17 cellular contexts compared by ENCODE assay signal in genomic region chr1:26703466-26703865, GRCh38. TPM values are rescaled to one million over a fixed set of nuclear protein-coding genes. Genes with fewer than 3 reads are reported as not detected.
A peak's percentile ranks its signal among the peaks of the same experiment; 100 is the strongest.
DNase-seq lines count a peak whose midpoint lies in the region; ATAC-seq, FAIRE-seq and TF ChIP-seq lines count a peak whose summit lies in the region.
"Had no signal": no experiment of that assay in that cellular context is flagged by ENCODE, and none has a peak within 500 bp of the region (broad histone marks: within the 10 kb centered on the region; RNA-seq: fewer than 3 reads in every experiment).

No MANE protein-coding gene starts in this region.

- H3F3A ChIP-seq in SK-N-SH (replicated peaks; ENCODE audit: insufficient read depth), result peaks cover 40% of the 10 kb centered on the region
- peaks cover 28% of the 10 kb centered on the region for H3F3A ChIP-seq in smooth muscle cell (ENCODE audit: low read depth)

- peak; percentile 49 for FAIRE-seq in endothelial cell of umbilical vein (lab: Jason Lieb, UNC)

- H3K4me3 ChIP-seq in SK-N-SH (ENCODE audit: low read depth in 2 of 2, low read length in 1 of 2) (no peak overlapping the region), OCI-LY7 (ENCODE audit: low read depth, low read length, poor library complexity, severe bottlenecking) (no peak overlapping the region), endothelial cell of umbilical vein (replicated peaks in 1 of 3; ENCODE audit: insufficient read depth in 1 of 3, low read depth in 1 of 3, low read length in 3 of 3) (no peak overlapping the region), smooth muscle cell (no peak overlapping the region)

- intact Hi-C loops in OCI-LY7 (cut with micrococcal nuclease; ENCODE audit: unreplicated experiment), result no loop called here
- intact Hi-C loops in endothelial cell of umbilical vein (cut with micrococcal nuclease), result no loop called here
- intact Hi-C loops in posterior cingulate gyrus (cut with DNase I), result no loop called here

- no peak for TF ChIP-seq RAD21 in SK-N-SH (IDR thresholded peaks at IDR 0.05; ENCODE audit: low read length)

- H3K27me3 ChIP-seq in SK-N-SH (ENCODE audit: insufficient read depth), result no peaks in the 10 kb centered on the region
- H3K27me3 ChIP-seq in endothelial cell of umbilical vein (ENCODE audit: control insufficient read depth in 2 of 2, insufficient read depth in 2 of 2, low read length in 2 of 2), result no peaks in the 10 kb centered on the region
- H3K27me3 ChIP-seq in smooth muscle cell (ENCODE audit: low read depth), result no peaks in the 10 kb centered on the region

- H3K9me2 ChIP-seq in SK-N-SH (no peaks in the 10 kb centered on the region), OCI-LY7 (ENCODE audit: insufficient read depth, low read length) (no peaks in the 10 kb centered on the region)

- no peak overlapping the region for H3K9ac ChIP-seq in SK-N-SH
- no peak overlapping the region for H3K9ac ChIP-seq in endothelial cell of umbilical vein (replicated peaks; ENCODE audit: extremely low read depth, insufficient read depth, low read length)
- H3K9ac ChIP-seq in smooth muscle cell (ENCODE audit: low read depth), result no peak overlapping the region

- in situ Hi-C loops in KBM-7 (cut with MboI; ENCODE audit: low pct_unique_long_range_greater_than_20kb, low sequenced_read_pairs), result no loop called here

- TF ChIP-seq EP300 in SK-N-SH (IDR thresholded peaks at IDR 0.05; ENCODE audit: borderline replicate concordance in 1 of 2, low read depth in 1 of 2, low read length in 1 of 2), result no peak

- DNase-seq in SK-N-SH, result no peak
- DNase-seq in OCI-LY7 (ENCODE audit: low spot score), result no peak
- DNase-seq in endothelial cell of umbilical vein (ENCODE audit: low read depth, low spot score), result peak; percentile 39
- no peak for DNase-seq in smooth muscle cell (lab: John Stamatoyannopoulos, UW; ENCODE audit: unreplicated experiment)
- DNase-seq in KBM-7, result no peak
- no peak for DNase-seq in posterior cingulate gyrus
- DNase-seq: 8988T; activated naive CD8-positive, alpha-beta T cell treated with anti-CD3 and anti-CD28 coated beads, Interleukin-2, amount 10 ng/mL, durations not matched to agents 7 days and 5 days; COR-L47; H9; left colon; NCI-H2081; retina; SIG-M5; stimulated activated CD4-positive, alpha-beta T cell treated with anti-CD3 and anti-CD28 coated beads, Interleukin-2, amount 100 ng/mL, for 48 hours had no signal

- dilution Hi-C loops in endothelial cell of umbilical vein (cut with MboI; ENCODE audit: extremely low pct_ligation_motif_present, low sequenced_read_pairs), result loop anchor here (5.0 kb wide), 1 partner anchor 84 kb away; the partner anchor contains the start of gene PIGV

- H3K9me3 ChIP-seq in SK-N-SH (no peaks in the 10 kb centered on the region), OCI-LY7 (ENCODE audit: low read length) (no peaks in the 10 kb centered on the region), endothelial cell of umbilical vein (replicated peaks; ENCODE audit: control insufficient read depth, insufficient read depth, low read length) (no peaks in the 10 kb centered on the region), smooth muscle cell (replicated peaks; ENCODE audit: low read depth) (no peaks in the 10 kb centered on the region)

- CTCF ChIA-PET in SK-N-SH (lab: Yijun Ruan, JAX), result interaction anchor here (1.3 to 4.9 kb wide), 3 partner anchors 65 to 105 kb away, joined by 3 to 32 read pairs (median 4); partner anchors contain the start of gene PIGV
- CTCF ChIA-PET in OCI-LY7 (lab: Charles Lee; ENCODE audit: unreplicated experiment), result interaction anchor here (1.4 kb wide), 1 partner anchor 85 kb away, joined by 4 read pairs; no protein-coding TSS in a partner anchor
- CTCF ChIA-PET in endothelial cell of umbilical vein (lab: Charles Lee), result interaction anchor here (0.8 to 9.3 kb wide), 8 partner anchors 9 to 101 kb away, joined by 3 to 81 read pairs (median 6); partner anchors contain the start of gene PIGV

- peaks cover 35 to 75% of the 10 kb centered on the region in 2 experiments; a peak in 3 of 4 replicates for H3K4me1 ChIP-seq in SK-N-SH (ENCODE audit: control insufficient read depth in 1 of 2, insufficient read depth in 2 of 2, low read depth in 1 of 2, low read length in 1 of 2)
- H3K4me1 ChIP-seq in OCI-LY7 (ENCODE audit: insufficient read depth, low read length, poor library complexity, severe bottlenecking), result peaks cover 91% of the 10 kb centered on the region
- H3K4me1 ChIP-seq in endothelial cell of umbilical vein (ENCODE audit: control insufficient read depth, extremely low read depth, insufficient read depth, low read length), result peaks cover 68% of the 10 kb centered on the region
- peaks cover 76% of the 10 kb centered on the region for H3K4me1 ChIP-seq in smooth muscle cell (ENCODE audit: low read depth)

- no peak for TF ChIP-seq CTCF in SK-N-SH (IDR thresholded peaks at IDR 0.05)
- no peak for TF ChIP-seq CTCF in OCI-LY7 (conservative IDR thresholded peaks at IDR 0.05; ENCODE audit: low read length)
- no peak for TF ChIP-seq CTCF in endothelial cell of umbilical vein (IDR thresholded peaks at IDR 0.05; ENCODE audit: extremely low read depth in 1 of 2, insufficient read depth in 1 of 2, low read depth in 1 of 2, low read length in 2 of 2)
- no peak for TF ChIP-seq CTCF in smooth muscle cell (IDR thresholded peaks at IDR 0.05; ENCODE audit: borderline replicate concordance, insufficient read depth, poor library complexity, severe bottlenecking)

- TF ChIP-seq POLR2A in endothelial cell of umbilical vein (IDR thresholded peaks at IDR 0.05; ENCODE audit: low read depth, low read length), result no peak

- peaks cover 97% of the 10 kb centered on the region for H3K79me2 ChIP-seq in SK-N-SH (ENCODE audit: insufficient read depth)
- peaks cover 100% of the 10 kb centered on the region for H3K79me2 ChIP-seq in OCI-LY7 (ENCODE audit: insufficient read depth, low read depth, low read length)
- H3K79me2 ChIP-seq in endothelial cell of umbilical vein (ENCODE audit: control insufficient read depth, insufficient read depth, low read length), result peaks cover 100% of the 10 kb centered on the region
- H3K79me2 ChIP-seq in smooth muscle cell (ENCODE audit: low read depth), result peaks cover 100% of the 10 kb centered on the region

- POLR2A ChIA-PET in SK-N-SH (lab: Yijun Ruan, JAX) (interaction anchor here (0.6 to 1.1 kb wide), 2 partner anchors 20 to 219 kb away, joined by 3 to 4 read pairs; no protein-coding TSS in a partner anchor), OCI-LY7 (lab: Charles Lee) (interaction anchor here (0.8 to 1.4 kb wide), 5 partner anchors 10 to 87 kb away, joined by 3 to 8 read pairs (median 3); no protein-coding TSS in a partner anchor), endothelial cell of umbilical vein (lab: Charles Lee) (interaction anchor here (1.2 kb wide), 1 partner anchor 10 kb away, joined by 3 read pairs; no protein-coding TSS in a partner anchor)

- H4K20me1 ChIP-seq in SK-N-SH (ENCODE audit: insufficient read depth), result peaks cover 100% of the 10 kb centered on the region
- peaks cover 75% of the 10 kb centered on the region for H4K20me1 ChIP-seq in OCI-LY7 (ENCODE audit: insufficient read depth, low read length)
- peaks cover 39% of the 10 kb centered on the region for H4K20me1 ChIP-seq in endothelial cell of umbilical vein (replicated peaks; ENCODE audit: control insufficient read depth, extremely low read depth, insufficient read depth, low read length)
- peaks cover 100% of the 10 kb centered on the region for H4K20me1 ChIP-seq in smooth muscle cell (ENCODE audit: low read depth)

- H3K4me2 ChIP-seq in SK-N-SH, result peak overlapping the region; percentile 88
- peak overlapping the region; percentile 75 for H3K4me2 ChIP-seq in OCI-LY7 (ENCODE audit: low read length)
- peak overlapping the region; percentile 40 for H3K4me2 ChIP-seq in endothelial cell of umbilical vein (ENCODE audit: insufficient read depth, low read length)
- H3K4me2 ChIP-seq in smooth muscle cell, result peak overlapping the region; percentile 86

- H3K36me3 ChIP-seq in SK-N-SH (replicated peaks in 1 of 2; ENCODE audit: control insufficient read depth in 1 of 2, insufficient read depth in 2 of 2, low read length in 1 of 2), result peaks cover 3 to 12% of the 10 kb centered on the region in 2 experiments
- peaks cover 87% of the 10 kb centered on the region for H3K36me3 ChIP-seq in OCI-LY7 (ENCODE audit: insufficient read depth, low read length)
- no peaks in the 10 kb centered on the region for H3K36me3 ChIP-seq in endothelial cell of umbilical vein (ENCODE audit: control insufficient read depth in 2 of 2, extremely low read depth in 1 of 2, insufficient read depth in 2 of 2, low read length in 2 of 2)
- H3K36me3 ChIP-seq in smooth muscle cell (ENCODE audit: low read depth), result no peaks in the 10 kb centered on the region

- ATAC-seq in SK-N-SH treated with all-trans-retinoic acid at 6 μM for 48 hours, result no peak
- ATAC-seq in HG03469 (IDR thresholded peaks at IDR 0.05; ENCODE audit: unreplicated experiment), result no peak
- ATAC-seq: left colon had no signal

- BruUV-seq in OCI-LY7 (replicated peaks; lab: Mats Ljungman, UMichigan) (no TSS peak), endothelial cell of umbilical vein (replicated peaks; lab: Mats Ljungman, UMichigan) (no TSS peak)

- no peaks in the 10 kb centered on the region for H3K9me1 ChIP-seq in endothelial cell of umbilical vein (replicated peaks; ENCODE audit: control insufficient read depth, extremely low read depth, insufficient read depth, low read length)

- H3K27ac ChIP-seq in SK-N-SH (ENCODE audit: low read depth in 2 of 2, low read length in 1 of 2) (peak overlapping the region in 1 of 2 experiments; percentile 81; a peak in 1 of 4 replicates), OCI-LY7 (ENCODE audit: low read depth, low read length, poor library complexity, severe bottlenecking) (no peak overlapping the region), endothelial cell of umbilical vein (ENCODE audit: insufficient read depth, low read depth, low read length) (no peak overlapping the region), smooth muscle cell (ENCODE audit: low read depth) (peak overlapping the region; percentile 85)

- no peak overlapping the region for H2AFZ ChIP-seq in SK-N-SH (ENCODE audit: low read depth)
- H2AFZ ChIP-seq in OCI-LY7 (ENCODE audit: low read length), result no peak overlapping the region
- no peak overlapping the region for H2AFZ ChIP-seq in endothelial cell of umbilical vein (ENCODE audit: low read depth, low read length)
- H2AFZ ChIP-seq in smooth muscle cell (ENCODE audit: low read depth), result no peak overlapping the region

RNA-seq across cellular contexts. Expression of gene ARID1A, which starts 7.7 kb away (rescaled TPM):
- polyA plus RNA-seq in SK-N-SH (2012; rRNA removed), result 14.2 and 26.5 TPM in 2 replicates
- 15.6 and 20.3 TPM in 2 replicates for polyA plus RNA-seq in SK-N-SH (2012; cell fraction: cytosol; rRNA removed)
- 58.2 and 65.9 TPM in 2 replicates for polyA plus RNA-seq in SK-N-SH (2012; cell fraction: nucleus; rRNA removed)
- 51.8 and 55.2 TPM in 2 replicates for total RNA-seq in OCI-LY7 (2014; rRNA removed; shearing (Covaris generic))
- 123 and 128 TPM in 2 replicates for total RNA-seq in OCI-LY7 (2022)
- total RNA-seq in endothelial cell of umbilical vein, result 67.0 and 77.2 TPM in 2 replicates
- 36.9 and 39.0 TPM in 2 replicates for polyA plus RNA-seq in endothelial cell of umbilical vein
- polyA plus RNA-seq in endothelial cell of umbilical vein (2011; cell fraction: cytosol; rRNA removed), result 33.9 and 37.5 TPM in 2 replicates
- 69.0 and 81.0 TPM in 2 replicates for polyA plus RNA-seq in endothelial cell of umbilical vein (2011; cell fraction: nucleus; rRNA removed)
- polyA plus RNA-seq in endothelial cell of umbilical vein (2012), result 30.6 and 34.7 TPM in 2 replicates
- 57.2 and 66.1 TPM in 2 replicates for polyA minus RNA-seq in endothelial cell of umbilical vein
- 22.1 TPM for polyA minus RNA-seq in endothelial cell of umbilical vein (2011; cell fraction: cytosol; rRNA and poly(A)+ RNA removed)
- polyA minus RNA-seq in endothelial cell of umbilical vein (2011; cell fraction: nucleus; rRNA and poly(A)+ RNA removed), result 54.8 and 54.9 TPM in 2 replicates
- total RNA-seq in smooth muscle cell, result 30.4 and 33.1 TPM in 2 replicates
- polyA plus RNA-seq in smooth muscle cell, result 17.5 and 24.9 TPM in 2 replicates
